In the genomic region with DNA sequence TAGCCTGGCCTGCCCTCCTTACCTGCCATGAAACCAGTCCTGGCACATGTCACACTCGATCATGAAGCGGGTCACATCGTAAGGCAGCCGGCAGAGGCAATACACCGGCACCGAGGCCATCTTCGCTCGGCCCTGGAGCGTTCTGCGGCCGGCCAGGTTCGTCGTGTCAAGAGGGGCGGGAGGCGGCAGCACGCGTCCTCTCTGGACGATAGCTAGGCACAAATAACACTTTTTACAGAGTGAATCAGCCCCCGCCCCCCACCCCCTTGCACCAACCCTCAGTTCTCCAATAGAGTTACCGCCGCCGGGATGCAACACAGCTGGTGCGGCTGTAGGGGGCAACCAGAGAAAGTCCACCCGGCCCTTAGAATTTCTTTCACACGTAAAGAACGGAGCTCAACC, we compare ENCODE assay signal across 8 cellular contexts. TPM values are rescaled to one million over a fixed set of nuclear protein-coding genes. Genes with fewer than 3 reads are reported as not detected.
DNase-seq lines count a peak whose midpoint lies in the region; ATAC-seq and TF ChIP-seq lines count a peak whose summit lies in the region.

No MANE protein-coding gene starts in this region.

- H3K27me3 Mint-ChIP-seq in CD4-positive, alpha-beta memory T cell, result no peaks in the 10 kb centered on the region
- no peaks in the 10 kb centered on the region for H3K27me3 Mint-ChIP-seq in activated naive CD4-positive, alpha-beta T cell treated with anti-CD3 and anti-CD28 coated beads, Interleukin-2, amount 50 U/mL, for 24 hours

- H3K27ac Mint-ChIP-seq in CD4-positive, alpha-beta memory T cell, result peak overlapping the region; percentile 94 to 99 (median 97)
- no peak overlapping the region for H3K27ac Mint-ChIP-seq in activated naive CD4-positive, alpha-beta T cell treated with anti-CD3 and anti-CD28 coated beads, Interleukin-2, amount 50 U/mL, for 24 hours

- peaks cover 9% of the 10 kb centered on the region for H3K4me1 ChIP-seq in CD4-positive, alpha-beta memory T cell (ENCODE audit: insufficient read depth, low read length)
- no peaks in the 10 kb centered on the region for H3K4me1 ChIP-seq in RWPE2 (ENCODE audit: insufficient read depth, poor library complexity, severe bottlenecking)
- H3K4me1 ChIP-seq in heart right ventricle, result peaks cover 0 to 8% (median 0%) of the 10 kb centered on the region in 9 donors

- TF ChIP-seq CTCF in RWPE2 (IDR thresholded peaks at IDR 0.05; ENCODE audit: poor library complexity, severe bottlenecking), result peak; percentile 35
- peak in 4 of 9 donors; percentile 14 to 45 (median 40) for TF ChIP-seq CTCF in heart right ventricle (IDR thresholded peaks at IDR 0.05)

- no peaks in the 10 kb centered on the region for H3K36me3 ChIP-seq in CD4-positive, alpha-beta memory T cell (ENCODE audit: insufficient read depth, low read length)
- H3K36me3 ChIP-seq in RWPE2 (ENCODE audit: low read depth), result peaks cover 13% of the 10 kb centered on the region; the same call in 1 of the 2 replicates
- peaks cover 0 to 50% (median 5%) of the 10 kb centered on the region in 9 donors for H3K36me3 ChIP-seq in heart right ventricle

- H3K27ac ChIP-seq in CD4-positive, alpha-beta memory T cell (ENCODE audit: low read depth, low read length), result peak overlapping the region; percentile 90
- H3K27ac ChIP-seq in RWPE2 (ENCODE audit: poor library complexity, severe bottlenecking), result no peak overlapping the region
- peak overlapping the region in 6 of 10 donors; percentile 25 to 98 (median 96) for H3K27ac ChIP-seq in heart right ventricle

- H3K9me3 Mint-ChIP-seq in CD4-positive, alpha-beta memory T cell, result no peaks in the 10 kb centered on the region
- no peaks in the 10 kb centered on the region for H3K9me3 Mint-ChIP-seq in activated naive CD4-positive, alpha-beta T cell treated with anti-CD3 and anti-CD28 coated beads, Interleukin-2, amount 50 U/mL, for 24 hours

- WGBS in heart right ventricle, 2 donors, result 1 to 6% methylated on average over 17 to 25 of the region's 26 CpGs

- POLR2A ChIA-PET in CD4-positive, alpha-beta memory T cell (lab: Charles Lee; ENCODE audit: partially characterized antibody), result interaction anchor here (0.9 to 3.8 kb wide), 8 partner anchors 10 to 817 kb away, joined by 3 to 59 read pairs (median 14); partner anchors contain the start of genes FAM120C, GNL3L and HUWE1

- peak; percentile 19 to 64 (median 25) for DNase-seq in CD4-positive, alpha-beta memory T cell
- DNase-seq in HT1080 (ENCODE audit: low read depth), result peak; percentile 60
- DNase-seq in RWPE2 (ENCODE audit: low spot score), result no peak
- DNase-seq in heart right ventricle, result peak; percentile 19 to 28
- DNase-seq in posterior vena cava (ENCODE audit: low spot score), result peak; percentile 81
- DNase-seq in NCI-H774 (lab: John Stamatoyannopoulos, UW), result no peak
- DNase-seq in GF-D8 (lab: John Stamatoyannopoulos, UW), result no peak

- no peaks in the 10 kb centered on the region for H3K27me3 ChIP-seq in CD4-positive, alpha-beta memory T cell (ENCODE audit: insufficient read depth, low read length)
- H3K27me3 ChIP-seq in RWPE2 (ENCODE audit: insufficient read depth, poor library complexity, severe bottlenecking) (no peaks in the 10 kb centered on the region), heart right ventricle (no peaks in the 10 kb centered on the region)

- H3K4me1 Mint-ChIP-seq in CD4-positive, alpha-beta memory T cell, result peaks cover 10 to 43% (median 15%) of the 10 kb centered on the region in 4 donors
- H3K4me1 Mint-ChIP-seq in activated naive CD4-positive, alpha-beta T cell treated with anti-CD3 and anti-CD28 coated beads, Interleukin-2, amount 50 U/mL, for 24 hours, result peaks cover 21% of the 10 kb centered on the region

- ATAC-seq in RWPE2 (ENCODE audit: low read depth), result peak; percentile 24; the same call in 2 of the 3 replicates
- ATAC-seq in heart right ventricle, result peak in 5 of 8 donors; percentile 14 to 31 (median 27)

- H3K4me3 ChIP-seq in CD4-positive, alpha-beta memory T cell (ENCODE audit: low read length in 2 of 2), result peak overlapping the region in 1 of 2 donors; percentile 69
- H3K4me3 ChIP-seq in RWPE2 (ENCODE audit: severe bottlenecking) (peak overlapping the region; percentile 61), heart right ventricle (peak overlapping the region; percentile 10 to 88 (median 76))

- H3K4me3 Mint-ChIP-seq in CD4-positive, alpha-beta memory T cell, result peak overlapping the region; percentile 91 to 97 (median 94)
- peak overlapping the region; percentile 97 for H3K4me3 Mint-ChIP-seq in activated naive CD4-positive, alpha-beta T cell treated with anti-CD3 and anti-CD28 coated beads, Interleukin-2, amount 50 U/mL, for 24 hours

- H3K36me3 Mint-ChIP-seq in CD4-positive, alpha-beta memory T cell, result peaks cover 0 to 32% of the 10 kb centered on the region in 2 donors
- H3K36me3 Mint-ChIP-seq in activated naive CD4-positive, alpha-beta T cell treated with anti-CD3 and anti-CD28 coated beads, Interleukin-2, amount 50 U/mL, for 24 hours, result peaks cover 4% of the 10 kb centered on the region

- intact Hi-C loops in CD4-positive, alpha-beta memory T cell (cut with micrococcal nuclease), result loop anchor here (5.0 kb wide), 5 partner anchors 620 to 1120 kb away; partner anchors contain the start of genes APEX2, KANTR, RIBC1 and SMC1A
- intact Hi-C loops in heart right ventricle (cut with DNase I) (loop anchor here in 6 of 10 donors (5.0 to 10.0 kb wide), 6 partner anchors 132 to 762 kb away; partner anchors contain the start of genes FAM120C (in 2 of the 6), GNL3L (in 1 of the 6), HUWE1 (in 1 of the 6) and MAGED2 (in 1 of the 6)), posterior vena cava (cut with DNase I) (loop anchor here in 1 of 2 donors (10.0 kb wide), 1 partner anchor 402 kb away; the partner anchor contains the start of gene TSR2)

- no peaks in the 10 kb centered on the region for H3K9me3 ChIP-seq in CD4-positive, alpha-beta memory T cell (ENCODE audit: control insufficient read depth in 1 of 2, low read length in 2 of 2)
- H3K9me3 ChIP-seq in RWPE2 (ENCODE audit: severe bottlenecking), result no peaks in the 10 kb centered on the region
- H3K9me3 ChIP-seq in heart right ventricle, result no peaks in the 10 kb centered on the region

- CTCF ChIA-PET in CD4-positive, alpha-beta memory T cell (lab: Charles Lee; ENCODE audit: partially characterized antibody), result interaction anchor here (0.8 kb wide), 1 partner anchor 8 kb away, joined by 3 read pairs; no protein-coding TSS in a partner anchor

RNA-seq across cellular contexts. Expression of gene PHF8, which starts 1.7 kb away (rescaled TPM):
- 10 to 100 TPM; 65.1 to 67.2 TPM for total RNA-seq in CD4-positive, alpha-beta memory T cell
- polyA plus RNA-seq in CD4-positive, alpha-beta memory T cell, result 10 to 100 TPM; 10.0 to 21.0 TPM
- total RNA-seq in HT1080 (2014; rRNA removed; shearing (Covaris generic)), result 9.3 and 12.8 TPM in 2 replicates
- polyA plus RNA-seq in HT1080 (2015; cell fraction: cytosol; rRNA removed), result 6.6 and 9.0 TPM in 2 replicates
- 25.1 and 28.9 TPM in 2 replicates for polyA plus RNA-seq in HT1080 (2015; cell fraction: nucleus; rRNA removed)
- total RNA-seq in heart right ventricle (10 to 100 TPM in 9 of 10 donors, 1 to 10 TPM in 1; 9.3 to 12.9 (median 11.3) TPM), posterior vena cava (10 to 100 TPM; 18.9 to 21.3 TPM)
- polyA plus RNA-seq in heart right ventricle, result 1 to 10 TPM; 4.0 to 9.7 TPM

Comparison
In these comparisons a context has a peak if more than half of its experiments do, and no peak if none do; other contexts are left out.
1. DNase-seq: peak in CD4-positive, alpha-beta memory T cell (5 of 5), HT1080 (single experiment), heart right ventricle (2 of 2) and posterior vena cava (single experiment); none in RWPE2 (single experiment), NCI-H774 (single experiment) and GF-D8 (single experiment).